8 cellular contexts compared by ENCODE assay signal in the genomic region with DNA sequence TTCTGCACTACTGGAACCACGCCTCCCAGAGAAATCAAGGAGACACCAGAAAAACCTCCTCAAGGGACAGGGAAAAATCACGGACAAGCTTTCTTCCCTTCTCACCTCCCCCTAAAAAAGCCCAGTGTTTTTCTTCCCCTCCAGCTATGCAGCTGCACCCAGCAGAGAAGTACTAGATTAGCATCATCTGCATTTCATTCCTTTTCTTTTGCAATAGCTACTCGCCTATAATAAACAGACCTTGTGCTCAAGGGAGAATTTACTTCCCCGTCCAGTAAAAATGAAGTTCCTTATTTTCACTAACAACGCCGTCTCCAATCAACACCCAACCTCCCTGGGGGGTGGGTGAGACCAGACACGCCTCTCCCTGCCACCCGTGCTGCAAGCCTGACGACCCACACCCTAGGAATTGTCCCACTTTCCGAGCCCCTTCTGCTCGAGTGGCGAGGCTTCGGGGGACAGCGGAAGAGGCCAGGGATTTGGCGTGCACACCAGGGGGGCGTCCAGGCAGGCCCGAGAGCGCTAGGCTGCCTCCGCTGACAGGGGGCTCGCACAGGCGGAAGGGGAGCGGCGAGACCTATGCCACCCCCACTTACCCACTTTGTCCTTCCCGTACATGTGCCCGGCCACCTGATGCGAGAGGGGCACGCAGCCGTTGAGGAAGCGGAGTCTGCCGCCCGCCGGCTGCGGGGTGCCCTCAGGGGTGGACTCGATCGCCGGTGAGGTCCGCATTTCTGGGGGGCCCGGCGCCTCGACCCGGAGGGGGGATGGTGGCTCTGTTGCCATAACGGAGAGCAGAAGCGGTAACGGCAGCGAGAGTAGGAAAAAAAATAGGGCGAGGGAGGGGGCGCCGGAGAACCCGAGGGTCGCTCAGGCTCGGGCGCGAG. TPM values are rescaled to one million over a fixed set of nuclear protein-coding genes. Genes with fewer than 3 reads are reported as not detected.
DNase-seq lines count a peak whose midpoint lies in the region; ATAC-seq and TF ChIP-seq lines count a peak whose summit lies in the region.

No MANE protein-coding gene starts in this region.

- peak overlapping the region; percentile 96 for H3K27ac ChIP-seq in upper lobe of right lung

- ATAC-seq in HG03025 (IDR thresholded peaks at IDR 0.05; ENCODE audit: low FRiP score, unreplicated experiment): peak; percentile 18
- ATAC-seq in upper lobe of right lung: peak; percentile 40

- peak; percentile 28 for DNase-seq in NCI-H2171 treated with DMSO at 0.1 percent for 48 hours (lab: John Stamatoyannopoulos, UW)
- no peak for DNase-seq in NCI-H2171 (lab: John Stamatoyannopoulos, UW)
- DNase-seq in RPMI8226: peak; percentile 55
- DNase-seq in germinal center (ENCODE audit: low spot score): peak; percentile 63
- peak; percentile 25 for DNase-seq in neural crest cell (ENCODE audit: low read depth, low spot score)
- peak; percentile 81 for DNase-seq in upper lobe of right lung

- peak overlapping the region; percentile 97 for H3K4me3 Mint-ChIP-seq in activated naive CD4-positive, alpha-beta T cell treated with anti-CD3 and anti-CD28 coated beads, Interleukin-2, amount 50 U/mL, for 24 hours
- H3K4me3 Mint-ChIP-seq in neural crest cell: peak overlapping the region; percentile 99

- H3K36me3 Mint-ChIP-seq in activated naive CD4-positive, alpha-beta T cell treated with anti-CD3 and anti-CD28 coated beads, Interleukin-2, amount 50 U/mL, for 24 hours: peaks cover 1% of the 10 kb centered on the region
- H3K36me3 Mint-ChIP-seq in neural crest cell (ENCODE audit: low read depth): no peaks in the 10 kb centered on the region

- H3K4me1 ChIP-seq in upper lobe of right lung: peaks cover 29% of the 10 kb centered on the region

- no peaks in the 10 kb centered on the region for H3K36me3 ChIP-seq in upper lobe of right lung

- peak overlapping the region; percentile 89 for H3K27ac Mint-ChIP-seq in activated naive CD4-positive, alpha-beta T cell treated with anti-CD3 and anti-CD28 coated beads, Interleukin-2, amount 50 U/mL, for 24 hours
- H3K27ac Mint-ChIP-seq in neural crest cell (ENCODE audit: unreplicated experiment): peak overlapping the region; percentile 58

- no peaks in the 10 kb centered on the region for H3K9me3 ChIP-seq in upper lobe of right lung

- TF ChIP-seq CTCF in neural crest cell (conservative IDR thresholded peaks at IDR 0.05) (no peak), upper lobe of right lung (IDR thresholded peaks at IDR 0.05) (no peak)

- H3K27me3 Mint-ChIP-seq in activated naive CD4-positive, alpha-beta T cell treated with anti-CD3 and anti-CD28 coated beads, Interleukin-2, amount 50 U/mL, for 24 hours: no peaks in the 10 kb centered on the region
- peaks cover 4% of the 10 kb centered on the region for H3K27me3 Mint-ChIP-seq in neural crest cell (ENCODE audit: low read depth)

- H3K9me3 Mint-ChIP-seq in activated naive CD4-positive, alpha-beta T cell treated with anti-CD3 and anti-CD28 coated beads, Interleukin-2, amount 50 U/mL, for 24 hours: no peaks in the 10 kb centered on the region
- no peaks in the 10 kb centered on the region for H3K9me3 Mint-ChIP-seq in neural crest cell

- H3K4me3 ChIP-seq in upper lobe of right lung: peak overlapping the region; percentile 85

- peaks cover 53% of the 10 kb centered on the region for H3K4me1 Mint-ChIP-seq in activated naive CD4-positive, alpha-beta T cell treated with anti-CD3 and anti-CD28 coated beads, Interleukin-2, amount 50 U/mL, for 24 hours
- peaks cover 58% of the 10 kb centered on the region for H3K4me1 Mint-ChIP-seq in neural crest cell

- no peaks in the 10 kb centered on the region for H3K27me3 ChIP-seq in upper lobe of right lung

- intact Hi-C loops in upper lobe of right lung (cut with DNase I): no loop called here

RNA-seq across cellular contexts. Expression of a gene that starts 0.6 kb away (rescaled TPM):
- total RNA-seq in neural crest cell (6.7 and 7.1 TPM in 2 replicates), upper lobe of right lung (5.7 TPM)

RNA-seq across cellular contexts. Expression of a gene that starts 1.9 kb away (rescaled TPM):
- 33.1 and 33.5 TPM in 2 replicates for total RNA-seq in neural crest cell
- total RNA-seq in upper lobe of right lung: 23.7 TPM
